ENCODE assay signal across 8 cellular contexts in the genomic region with DNA sequence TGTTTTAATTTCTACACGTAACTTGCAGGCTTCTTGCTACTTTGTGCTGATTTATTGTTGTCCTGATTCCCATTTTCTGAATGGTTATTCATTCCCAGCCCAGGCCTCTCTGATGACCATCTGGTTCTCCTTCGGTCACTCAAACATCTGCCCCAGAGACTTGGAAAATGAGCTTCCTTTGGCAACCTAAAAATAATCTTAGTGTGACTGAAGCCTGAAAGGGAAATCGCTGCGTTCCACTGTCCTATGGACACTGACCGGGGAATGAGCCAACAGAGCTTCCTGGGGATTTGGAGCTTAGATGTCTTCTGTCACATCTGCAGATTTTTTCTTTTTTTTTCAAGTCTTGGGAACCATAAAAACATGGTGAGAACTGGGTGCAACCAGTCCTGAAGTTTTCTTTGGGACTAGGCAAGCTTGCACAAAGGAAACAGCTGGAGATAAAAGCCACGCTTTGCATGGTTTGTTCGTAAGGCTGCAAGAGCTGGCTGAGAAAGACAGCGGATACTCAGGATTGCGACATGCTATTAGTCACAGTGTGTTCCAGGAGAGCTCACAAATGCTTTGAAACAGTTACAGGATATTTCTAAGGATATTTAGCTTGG.
DNase-seq lines count a peak whose midpoint lies in the region; TF ChIP-seq lines count a peak whose summit lies in the region.

No MANE protein-coding gene starts in this region.

- H3K36me3 Mint-ChIP-seq in CD14-positive monocyte, result no peaks in the 10 kb centered on the region

- TF ChIP-seq POLR2A in Peyer's patch (IDR thresholded peaks at IDR 0.05), result no peak
- TF ChIP-seq POLR2A in esophagus muscularis mucosa (IDR thresholded peaks at IDR 0.05; ENCODE audit: low read depth), result no peak

- H3K27me3 ChIP-seq in Peyer's patch (no peaks in the 10 kb centered on the region), esophagus muscularis mucosa (no peaks in the 10 kb centered on the region)

- H3K4me1 ChIP-seq in Peyer's patch (peaks cover 0 to 6% (median 0%) of the 10 kb centered on the region in 4 donors), esophagus muscularis mucosa (peaks cover 51 to 62% (median 57%) of the 10 kb centered on the region in 4 donors)

- WGBS in esophagus muscularis mucosa, result 23% methylated on average over 9 of the region's 9 CpGs

- H3K27me3 Mint-ChIP-seq in CD14-positive monocyte (ENCODE audit: low read depth in 3 of 3), result peaks cover 0 to 2% (median 0%) of the 10 kb centered on the region in 3 donors

- H3K27ac Mint-ChIP-seq in CD14-positive monocyte, result peak overlapping the region in 4 of 7 donors; percentile 1 to 79 (median 26)

- intact Hi-C loops in CD14-positive monocyte (cut with micrococcal nuclease) (no loop called here), esophagus muscularis mucosa (cut with DNase I) (loop anchor here (5.0 kb wide), 1 partner anchor 91 kb away; no protein-coding TSS in a partner anchor)

- H3K27ac ChIP-seq in Peyer's patch (peak overlapping the region in 3 of 4 donors; percentile 38 to 61 (median 49)), esophagus muscularis mucosa (replicated peaks in 1 of 4) (peak overlapping the region; percentile 56 to 73 (median 69))

- DNase-seq in CD14-positive monocyte (ENCODE audit: low spot score) (no peak), Peyer's patch (peak in 1 of 3 donors; percentile 51), esophagus muscularis mucosa (ENCODE audit: extremely low spot score) (no peak), mucosa of gallbladder (ENCODE audit: low spot score) (peak; percentile 64), NCI-H524 treated with DMSO at 0.1 percent for 48 hours (lab: John Stamatoyannopoulos, UW) (no peak), NK-92 (lab: John Stamatoyannopoulos, UW; ENCODE audit: unreplicated experiment) (no peak), SK-N-DZ (ENCODE audit: low spot score) (no peak)
- no peak for DNase-seq in central memory CD4-positive, alpha-beta T cell

- peak overlapping the region; percentile 58 to 75 for H3K4me3 Mint-ChIP-seq in CD14-positive monocyte

- H3K9me3 ChIP-seq in Peyer's patch (no peaks in the 10 kb centered on the region), esophagus muscularis mucosa (no peaks in the 10 kb centered on the region)

- H3K36me3 ChIP-seq in Peyer's patch (no peaks in the 10 kb centered on the region), esophagus muscularis mucosa (no peaks in the 10 kb centered on the region)

- no peak for TF ChIP-seq EP300 in esophagus muscularis mucosa (IDR thresholded peaks at IDR 0.05)

- peaks cover 41% of the 10 kb centered on the region for H3K4me1 Mint-ChIP-seq in CD14-positive monocyte

- TF ChIP-seq CTCF in CD14-positive monocyte (IDR thresholded peaks at IDR 0.05) (no peak), Peyer's patch (IDR thresholded peaks at IDR 0.05) (no peak), esophagus muscularis mucosa (IDR thresholded peaks at IDR 0.05) (no peak)

- no peaks in the 10 kb centered on the region for H3K9me3 Mint-ChIP-seq in CD14-positive monocyte

- H3K4me3 ChIP-seq in Peyer's patch (no peak overlapping the region), esophagus muscularis mucosa (peak overlapping the region; percentile 9 to 19 (median 14))

Comparison
In these comparisons a context has a peak if more than half of its experiments do, and no peak if none do; other contexts are left out.
1. H3K4me3 ChIP-seq: peak in esophagus muscularis mucosa (4 of 4); none in Peyer's patch (0 of 4).